1 cellular context compared by ENCODE assay signal in the genomic region with DNA sequence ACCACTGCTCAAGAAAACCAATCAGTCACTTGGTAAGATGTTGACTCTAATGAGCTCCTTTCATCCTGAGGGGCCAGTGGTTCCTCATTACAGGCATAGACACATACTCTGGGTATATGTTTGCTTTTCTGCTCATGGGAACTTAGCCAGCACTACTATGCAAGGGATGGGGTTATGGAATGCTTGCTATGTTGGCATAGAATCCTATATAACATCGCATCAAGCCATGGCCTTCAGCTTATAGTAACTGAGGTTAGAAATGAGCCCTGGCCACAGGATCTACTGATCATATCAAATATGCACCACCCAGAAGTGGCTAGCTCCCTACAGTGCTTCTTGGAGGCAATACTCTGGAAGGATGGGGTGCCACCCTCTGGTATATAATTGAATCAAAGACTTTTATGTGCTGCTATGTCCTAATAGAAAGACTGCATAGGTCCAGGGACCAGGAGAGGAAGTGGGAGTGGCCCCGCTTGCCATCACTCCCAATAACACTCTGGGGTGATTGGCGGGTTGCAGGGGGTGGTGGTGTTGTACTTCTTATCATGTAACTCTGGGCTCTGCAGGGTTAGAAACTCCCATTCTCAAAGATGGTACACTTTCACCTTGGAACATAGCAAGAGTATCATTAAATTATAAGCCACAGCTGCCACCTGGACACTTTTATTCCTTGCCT.
TF ChIP-seq lines count a peak whose summit lies in the region.

No MANE protein-coding gene starts in this region.

TF ChIP-seq in GM23338, 12 proteins besides CTCF, POLR2A, EP300 and RAD21:
- TF ChIP-seq ZNF331 (CRISPR knock-in tag; IDR thresholded peaks at IDR 0.05; ENCODE audit: low read depth) (no peak), POLR2AphosphoS5 (IDR thresholded peaks at IDR 0.05; ENCODE audit: low read depth) (no peak), STAT1 (IDR thresholded peaks at IDR 0.05; ENCODE audit: unreplicated experiment) (no peak), NANOG (IDR thresholded peaks at IDR 0.05; ENCODE audit: borderline replicate concordance) (no peak), JUNB (IDR thresholded peaks at IDR 0.05; ENCODE audit: unreplicated experiment) (no peak), EZH2 (IDR thresholded peaks at IDR 0.05; ENCODE audit: low read depth, unreplicated experiment) (no peak), EZH2phosphoT487 (IDR thresholded peaks at IDR 0.05; ENCODE audit: unreplicated experiment) (no peak), CREB1 (CRISPR knock-in tag; IDR thresholded peaks at IDR 0.05; ENCODE audit: low read depth) (no peak), ZNF114 (CRISPR knock-in tag; IDR thresholded peaks at IDR 0.05) (no peak)
- TF ChIP-seq, protein P1, sequence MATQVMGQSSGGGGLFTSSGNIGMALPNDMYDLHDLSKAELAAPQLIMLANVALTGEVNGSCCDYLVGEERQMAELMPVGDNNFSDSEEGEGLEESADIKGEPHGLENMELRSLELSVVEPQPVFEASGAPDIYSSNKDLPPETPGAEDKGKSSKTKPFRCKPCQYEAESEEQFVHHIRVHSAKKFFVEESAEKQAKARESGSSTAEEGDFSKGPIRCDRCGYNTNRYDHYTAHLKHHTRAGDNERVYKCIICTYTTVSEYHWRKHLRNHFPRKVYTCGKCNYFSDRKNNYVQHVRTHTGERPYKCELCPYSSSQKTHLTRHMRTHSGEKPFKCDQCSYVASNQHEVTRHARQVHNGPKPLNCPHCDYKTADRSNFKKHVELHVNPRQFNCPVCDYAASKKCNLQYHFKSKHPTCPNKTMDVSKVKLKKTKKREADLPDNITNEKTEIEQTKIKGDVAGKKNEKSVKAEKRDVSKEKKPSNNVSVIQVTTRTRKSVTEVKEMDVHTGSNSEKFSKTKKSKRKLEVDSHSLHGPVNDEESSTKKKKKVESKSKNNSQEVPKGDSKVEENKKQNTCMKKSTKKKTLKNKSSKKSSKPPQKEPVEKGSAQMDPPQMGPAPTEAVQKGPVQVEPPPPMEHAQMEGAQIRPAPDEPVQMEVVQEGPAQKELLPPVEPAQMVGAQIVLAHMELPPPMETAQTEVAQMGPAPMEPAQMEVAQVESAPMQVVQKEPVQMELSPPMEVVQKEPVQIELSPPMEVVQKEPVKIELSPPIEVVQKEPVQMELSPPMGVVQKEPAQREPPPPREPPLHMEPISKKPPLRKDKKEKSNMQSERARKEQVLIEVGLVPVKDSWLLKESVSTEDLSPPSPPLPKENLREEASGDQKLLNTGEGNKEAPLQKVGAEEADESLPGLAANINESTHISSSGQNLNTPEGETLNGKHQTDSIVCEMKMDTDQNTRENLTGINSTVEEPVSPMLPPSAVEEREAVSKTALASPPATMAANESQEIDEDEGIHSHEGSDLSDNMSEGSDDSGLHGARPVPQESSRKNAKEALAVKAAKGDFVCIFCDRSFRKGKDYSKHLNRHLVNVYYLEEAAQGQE (IDR thresholded peaks at IDR 0.05; ENCODE audit: unreplicated experiment): no peak
- TF ChIP-seq, protein P2, sequence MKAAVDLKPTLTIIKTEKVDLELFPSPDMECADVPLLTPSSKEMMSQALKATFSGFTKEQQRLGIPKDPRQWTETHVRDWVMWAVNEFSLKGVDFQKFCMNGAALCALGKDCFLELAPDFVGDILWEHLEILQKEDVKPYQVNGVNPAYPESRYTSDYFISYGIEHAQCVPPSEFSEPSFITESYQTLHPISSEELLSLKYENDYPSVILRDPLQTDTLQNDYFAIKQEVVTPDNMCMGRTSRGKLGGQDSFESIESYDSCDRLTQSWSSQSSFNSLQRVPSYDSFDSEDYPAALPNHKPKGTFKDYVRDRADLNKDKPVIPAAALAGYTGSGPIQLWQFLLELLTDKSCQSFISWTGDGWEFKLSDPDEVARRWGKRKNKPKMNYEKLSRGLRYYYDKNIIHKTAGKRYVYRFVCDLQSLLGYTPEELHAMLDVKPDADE (IDR thresholded peaks at IDR 0.05): no peak
- TF ChIP-seq, protein P3, sequence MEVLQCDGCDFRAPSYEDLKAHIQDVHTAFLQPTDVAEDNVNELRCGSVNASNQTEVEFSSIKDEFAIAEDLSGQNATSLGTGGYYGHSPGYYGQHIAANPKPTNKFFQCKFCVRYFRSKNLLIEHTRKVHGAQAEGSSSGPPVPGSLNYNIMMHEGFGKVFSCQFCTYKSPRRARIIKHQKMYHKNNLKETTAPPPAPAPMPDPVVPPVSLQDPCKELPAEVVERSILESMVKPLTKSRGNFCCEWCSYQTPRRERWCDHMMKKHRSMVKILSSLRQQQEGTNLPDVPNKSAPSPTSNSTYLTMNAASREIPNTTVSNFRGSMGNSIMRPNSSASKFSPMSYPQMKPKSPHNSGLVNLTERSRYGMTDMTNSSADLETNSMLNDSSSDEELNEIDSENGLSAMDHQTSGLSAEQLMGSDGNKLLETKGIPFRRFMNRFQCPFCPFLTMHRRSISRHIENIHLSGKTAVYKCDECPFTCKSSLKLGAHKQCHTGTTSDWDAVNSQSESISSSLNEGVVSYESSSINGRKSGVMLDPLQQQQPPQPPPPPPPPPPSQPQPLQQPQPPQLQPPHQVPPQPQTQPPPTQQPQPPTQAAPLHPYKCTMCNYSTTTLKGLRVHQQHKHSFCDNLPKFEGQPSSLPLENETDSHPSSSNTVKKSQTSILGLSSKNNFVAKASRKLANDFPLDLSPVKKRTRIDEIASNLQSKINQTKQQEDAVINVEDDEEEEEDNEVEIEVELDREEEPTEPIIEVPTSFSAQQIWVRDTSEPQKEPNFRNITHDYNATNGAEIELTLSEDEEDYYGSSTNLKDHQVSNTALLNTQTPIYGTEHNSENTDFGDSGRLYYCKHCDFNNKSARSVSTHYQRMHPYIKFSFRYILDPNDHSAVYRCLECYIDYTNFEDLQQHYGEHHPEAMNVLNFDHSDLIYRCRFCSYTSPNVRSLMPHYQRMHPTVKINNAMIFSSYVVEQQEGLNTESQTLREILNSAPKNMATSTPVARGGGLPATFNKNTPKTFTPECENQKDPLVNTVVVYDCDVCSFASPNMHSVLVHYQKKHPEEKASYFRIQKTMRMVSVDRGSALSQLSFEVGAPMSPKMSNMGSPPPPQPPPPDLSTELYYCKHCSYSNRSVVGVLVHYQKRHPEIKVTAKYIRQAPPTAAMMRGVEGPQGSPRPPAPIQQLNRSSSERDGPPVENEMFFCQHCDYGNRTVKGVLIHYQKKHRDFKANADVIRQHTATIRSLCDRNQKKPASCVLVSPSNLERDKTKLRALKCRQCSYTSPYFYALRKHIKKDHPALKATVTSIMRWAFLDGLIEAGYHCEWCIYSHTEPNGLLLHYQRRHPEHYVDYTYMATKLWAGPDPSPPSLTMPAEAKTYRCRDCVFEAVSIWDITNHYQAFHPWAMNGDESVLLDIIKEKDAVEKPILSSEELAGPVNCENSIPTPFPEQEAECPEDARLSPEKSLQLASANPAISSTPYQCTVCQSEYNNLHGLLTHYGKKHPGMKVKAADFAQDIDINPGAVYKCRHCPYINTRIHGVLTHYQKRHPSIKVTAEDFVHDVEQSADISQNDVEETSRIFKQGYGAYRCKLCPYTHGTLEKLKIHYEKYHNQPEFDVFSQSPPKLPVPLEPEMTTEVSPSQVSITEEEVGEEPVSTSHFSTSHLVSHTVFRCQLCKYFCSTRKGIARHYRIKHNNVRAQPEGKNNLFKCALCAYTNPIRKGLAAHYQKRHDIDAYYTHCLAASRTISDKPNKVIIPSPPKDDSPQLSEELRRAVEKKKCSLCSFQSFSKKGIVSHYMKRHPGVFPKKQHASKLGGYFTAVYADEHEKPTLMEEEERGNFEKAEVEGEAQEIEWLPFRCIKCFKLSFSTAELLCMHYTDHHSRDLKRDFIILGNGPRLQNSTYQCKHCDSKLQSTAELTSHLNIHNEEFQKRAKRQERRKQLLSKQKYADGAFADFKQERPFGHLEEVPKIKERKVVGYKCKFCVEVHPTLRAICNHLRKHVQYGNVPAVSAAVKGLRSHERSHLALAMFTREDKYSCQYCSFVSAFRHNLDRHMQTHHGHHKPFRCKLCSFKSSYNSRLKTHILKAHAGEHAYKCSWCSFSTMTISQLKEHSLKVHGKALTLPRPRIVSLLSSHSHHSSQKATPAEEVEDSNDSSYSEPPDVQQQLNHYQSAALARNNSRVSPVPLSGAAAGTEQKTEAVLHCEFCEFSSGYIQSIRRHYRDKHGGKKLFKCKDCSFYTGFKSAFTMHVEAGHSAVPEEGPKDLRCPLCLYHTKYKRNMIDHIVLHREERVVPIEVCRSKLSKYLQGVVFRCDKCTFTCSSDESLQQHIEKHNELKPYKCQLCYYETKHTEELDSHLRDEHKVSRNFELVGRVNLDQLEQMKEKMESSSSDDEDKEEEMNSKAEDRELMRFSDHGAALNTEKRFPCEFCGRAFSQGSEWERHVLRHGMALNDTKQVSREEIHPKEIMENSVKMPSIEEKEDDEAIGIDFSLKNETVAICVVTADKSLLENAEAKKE (CRISPR knock-in tag; IDR thresholded peaks at IDR 0.05): no peak
